8 cellular contexts compared by ENCODE assay signal in genomic region chr1:52127181-52128175, GRCh38. TPM values are rescaled to one million over a fixed set of nuclear protein-coding genes. Genes with fewer than 3 reads are reported as not detected.
DNase-seq lines count a peak whose midpoint lies in the region; ATAC-seq and TF ChIP-seq lines count a peak whose summit lies in the region.

No MANE protein-coding gene starts in this region.

- H3K79me2 ChIP-seq in KMS-11 (ENCODE audit: insufficient read depth, low read depth), result no peaks in the 10 kb centered on the region
- no peaks in the 10 kb centered on the region for H3K79me2 ChIP-seq in OCI-LY7 (ENCODE audit: insufficient read depth, low read depth, low read length)

- H4K20me1 ChIP-seq in KMS-11 (ENCODE audit: insufficient read depth) (no peaks in the 10 kb centered on the region), OCI-LY7 (ENCODE audit: insufficient read depth, low read length) (no peaks in the 10 kb centered on the region)

- H2AFZ ChIP-seq in KMS-11 (ENCODE audit: low read depth) (no peak overlapping the region), OCI-LY7 (ENCODE audit: low read length) (no peak overlapping the region)

- no peaks in the 10 kb centered on the region for H3K36me3 ChIP-seq in KMS-11 (ENCODE audit: insufficient read depth)
- no peaks in the 10 kb centered on the region for H3K36me3 ChIP-seq in OCI-LY7 (ENCODE audit: insufficient read depth, low read length)
- H3K36me3 ChIP-seq in uterus, result no peaks in the 10 kb centered on the region

- no peak overlapping the region for H3K4me2 ChIP-seq in KMS-11
- no peak overlapping the region for H3K4me2 ChIP-seq in OCI-LY7 (ENCODE audit: low read length)

- DNase-seq in Daoy (ENCODE audit: low read depth) (peak; percentile 64), OCI-LY7 (ENCODE audit: low spot score) (peak; percentile 43), cardiac fibroblast (ENCODE audit: low read depth in 2 of 2) (peak; percentile 85 to 86), left lobe of liver (ENCODE audit: low spot score) (no peak), uterus (peak in 1 of 2 donors; percentile 32), putamen (ENCODE audit: low spot score) (no peak), activated gamma-delta T cell (lab: John Stamatoyannopoulos, UW) (no peak)

- peak; percentile 90 for ATAC-seq in left lobe of liver

- H3K4me1 ChIP-seq in KMS-11 (ENCODE audit: low read depth, poor library complexity, severe bottlenecking) (no peaks in the 10 kb centered on the region), OCI-LY7 (ENCODE audit: insufficient read depth, low read length, poor library complexity, severe bottlenecking) (no peaks in the 10 kb centered on the region), uterus (no peaks in the 10 kb centered on the region)

- BruUV-seq in OCI-LY7 (replicated peaks; lab: Mats Ljungman, UMichigan), result no TSS peak

- CTCF ChIA-PET in OCI-LY7 (lab: Charles Lee; ENCODE audit: unreplicated experiment), result interaction anchor here (0.6 kb wide), 1 partner anchor 621 kb away, joined by 3 read pairs; no protein-coding TSS in a partner anchor

- H3K9me3 ChIP-seq in OCI-LY7 (ENCODE audit: low read length) (no peaks in the 10 kb centered on the region), uterus (no peaks in the 10 kb centered on the region)

- H3K27ac ChIP-seq in KMS-11, result no peak overlapping the region
- H3K27ac ChIP-seq in OCI-LY7 (ENCODE audit: low read depth, low read length, poor library complexity, severe bottlenecking), result no peak overlapping the region
- H3K27ac ChIP-seq in uterus, result no peak overlapping the region

- TF ChIP-seq CTCF in KMS-11 (conservative IDR thresholded peaks at IDR 0.05; ENCODE audit: low read depth, low read length) (peak; percentile 87), OCI-LY7 (conservative IDR thresholded peaks at IDR 0.05; ENCODE audit: low read length) (peak; percentile 81), cardiac fibroblast (IDR thresholded peaks at IDR 0.05; ENCODE audit: low read depth, low read length) (peak; percentile 86), uterus (IDR thresholded peaks at IDR 0.05) (peak; percentile 67 to 71 (median 70))

- H3K27me3 ChIP-seq in KMS-11 (ENCODE audit: insufficient read depth, low read depth) (no peaks in the 10 kb centered on the region), uterus (no peaks in the 10 kb centered on the region)

- H3K4me3 ChIP-seq in KMS-11 (IDR thresholded peaks at IDR 0.05; ENCODE audit: insufficient read depth, low read depth, low read length) (no peak overlapping the region), OCI-LY7 (ENCODE audit: low read depth, low read length, poor library complexity, severe bottlenecking) (no peak overlapping the region), cardiac fibroblast (replicated peaks in 1 of 2; ENCODE audit: low read depth in 2 of 2, low read length in 2 of 2) (no peak overlapping the region), uterus (no peak overlapping the region)

- H3K9ac ChIP-seq in KMS-11, result no peak overlapping the region

- TF ChIP-seq POLR2A in uterus (IDR thresholded peaks at IDR 0.05), result no peak

- intact Hi-C loops in OCI-LY7 (cut with micrococcal nuclease; ENCODE audit: unreplicated experiment), result loop anchor here (2.0 to 5.0 kb wide), 2 partner anchors 169 to 560 kb away; no protein-coding TSS in a partner anchor
- intact Hi-C loops in uterus (cut with DNase I; ENCODE audit: low total_unique reads), result no loop called here

- H3K9me2 ChIP-seq in OCI-LY7 (ENCODE audit: insufficient read depth, low read length), result no peaks in the 10 kb centered on the region

- POLR2A ChIA-PET in OCI-LY7 (lab: Charles Lee), result interaction anchor here (0.6 kb wide), 1 partner anchor 314 kb away, joined by 7 read pairs; no protein-coding TSS in a partner anchor

RNA-seq across cellular contexts. Expression of gene ZFYVE9, which starts 14.4 kb away (rescaled TPM):
- total RNA-seq in Daoy (2014; rRNA removed; shearing (Covaris generic)), result 11.8 and 15.3 TPM in 2 replicates
- total RNA-seq in OCI-LY7 (2014; rRNA removed; shearing (Covaris generic)), result 5.6 and 9.4 TPM in 2 replicates
- total RNA-seq in OCI-LY7 (2022), result 3.7 and 4.0 TPM in 2 replicates
- 11.1 TPM for total RNA-seq in left lobe of liver
- total RNA-seq in uterus, result 10 to 100 TPM; 25.6 to 95.0 (median 48.3) TPM

Comparison
In these comparisons a context has a peak if more than half of its experiments do, and no peak if none do; other contexts are left out.
1. DNase-seq: peak in Daoy (single experiment), OCI-LY7 (single experiment) and cardiac fibroblast (2 of 2); none in left lobe of liver (single experiment), putamen (single experiment) and activated gamma-delta T cell (single experiment).
2. Peak in every context shown above with its lines, with median percentiles within 50 percentile points of each other: CTCF ChIP-seq.